3 cellular contexts compared by ENCODE assay signal in genomic region chr6:71119560-71119959, GRCh38.
"Had no signal": no experiment of that assay in that cellular context is flagged by ENCODE, and none has a peak within 500 bp of the region (broad histone marks: within the 10 kb centered on the region; RNA-seq: fewer than 3 reads in every experiment).

No MANE protein-coding gene starts in this region.

- DNase-seq: GDM1, GF-D8 had no signal

- H3K4me3 ChIP-seq: GM12878 had no signal
